Comparison of ENCODE assay signal across 13 cellular contexts in genomic region chr20:49368596-49368995, GRCh38.
DNase-seq lines count a peak whose midpoint lies in the region; ATAC-seq and TF ChIP-seq lines count a peak whose summit lies in the region.
"Had no signal": no experiment of that assay in that cellular context is flagged by ENCODE, and none has a peak within 500 bp of the region (broad histone marks: within the 10 kb centered on the region; RNA-seq: fewer than 3 reads in every experiment).

No MANE protein-coding gene starts in this region.

- no peak overlapping the region for H3K23ac ChIP-seq in neuronal stem cell (ENCODE audit: low read depth, low read length, poor library complexity)

- H3K4ac ChIP-seq in neuronal stem cell (ENCODE audit: low read length): no peak overlapping the region

- ATAC-seq in GM18502 (IDR thresholded peaks at IDR 0.05; ENCODE audit: poor library complexity, unreplicated experiment): no peak

- H4K8ac ChIP-seq in neuronal stem cell (ENCODE audit: low read depth, low read length): no peak overlapping the region

- DNase-seq in HAP-1 (ENCODE audit: low spot score in 2 of 2): peak; percentile 75 to 84
- no peak for DNase-seq in esophagus muscularis mucosa (ENCODE audit: extremely low spot score)
- no peak for DNase-seq in neuronal stem cell (ENCODE audit: low spot score)
- no peak for DNase-seq in AML-193 (lab: John Stamatoyannopoulos, UW)
- no peak for DNase-seq in COLO668 (lab: John Stamatoyannopoulos, UW; ENCODE audit: unreplicated experiment)
- DNase-seq: BE2C; C1 segment of cervical spinal cord; Caco-2; CD4-positive, CD25-positive, alpha-beta regulatory T cell; CD8-positive, alpha-beta memory T cell; GDM1; H9 had no signal

- TF ChIP-seq POLR2A in esophagus muscularis mucosa (IDR thresholded peaks at IDR 0.05; ENCODE audit: low read depth): no peak

- no peak overlapping the region for H4K91ac ChIP-seq in neuronal stem cell (ENCODE audit: low read depth, low read length, poor library complexity)

- in situ Hi-C loops in HAP-1 (cut with MboI; ENCODE audit: low sequenced_read_pairs): no loop called here

- H3K79me1 ChIP-seq in neuronal stem cell (ENCODE audit: low read depth, low read length): no peaks in the 10 kb centered on the region

- WGBS in esophagus muscularis mucosa: 58% methylated on average over 5 of the region's 5 CpGs
- WGBS in neuronal stem cell (ENCODE audit: extremely low coverage in 2 of 2, insufficient read length in 2 of 2, insufficient replicate concordance in 1 of 2), 2 donors: no CpG with 5 or more reads among the region's 5 CpGs

- no peak overlapping the region for H2BK5ac ChIP-seq in neuronal stem cell (ENCODE audit: low read length)

- H2BK120ac ChIP-seq in neuronal stem cell (ENCODE audit: low read depth, low read length): no peak overlapping the region

- H3K36me3 ChIP-seq in HAP-1 (replicated peaks): no peaks in the 10 kb centered on the region
- H3K36me3 ChIP-seq in esophagus muscularis mucosa: peaks cover 0 to 17% (median 8%) of the 10 kb centered on the region in 4 donors
- H3K36me3 ChIP-seq in neuronal stem cell (replicated peaks in 1 of 2; ENCODE audit: control insufficient read depth in 2 of 2, insufficient read depth in 2 of 2, low read length in 2 of 2): no peaks in the 10 kb centered on the region
- H3K36me3 ChIP-seq: BE2C had no signal

- TF ChIP-seq CTCF in esophagus muscularis mucosa (IDR thresholded peaks at IDR 0.05): no peak

- no peak overlapping the region for H2AK5ac ChIP-seq in neuronal stem cell (ENCODE audit: low read depth, low read length)

- H3K27me3 ChIP-seq in HAP-1 (ENCODE audit: low read depth) (no peaks in the 10 kb centered on the region), esophagus muscularis mucosa (no peaks in the 10 kb centered on the region), neuronal stem cell (ENCODE audit: control insufficient read depth in 3 of 3, insufficient read depth in 3 of 3, low read depth in 1 of 3, low read length in 3 of 3) (peaks cover 0 to 8% (median 0%) of the 10 kb centered on the region in 3 experiments)
- H3K27me3 ChIP-seq: BE2C had no signal

- H2BK12ac ChIP-seq in neuronal stem cell (ENCODE audit: low read length): no peak overlapping the region

- peak overlapping the region; percentile 7 to 48 (median 31) for H3K27ac ChIP-seq in esophagus muscularis mucosa (replicated peaks in 1 of 4)
- peak overlapping the region; percentile 47 for H3K27ac ChIP-seq in neuronal stem cell (replicated peaks; ENCODE audit: low read length)

- no peaks in the 10 kb centered on the region for H3K9me3 ChIP-seq in HAP-1
- no peaks in the 10 kb centered on the region for H3K9me3 ChIP-seq in esophagus muscularis mucosa
- no peaks in the 10 kb centered on the region for H3K9me3 ChIP-seq in neuronal stem cell (replicated peaks in 1 of 2; ENCODE audit: control insufficient read depth in 2 of 2, insufficient read depth in 1 of 2, low read depth in 1 of 2, low read length in 2 of 2)
- H3K9me3 ChIP-seq: BE2C, Caco-2 had no signal

- intact Hi-C loops in esophagus muscularis mucosa (cut with DNase I): no loop called here

- H2AFZ ChIP-seq in neuronal stem cell (ENCODE audit: low read length): no peak overlapping the region

- H3K4me1 ChIP-seq in HAP-1 (peaks cover 14% of the 10 kb centered on the region), esophagus muscularis mucosa (peaks cover 0 to 34% (median 16%) of the 10 kb centered on the region in 4 donors), neuronal stem cell (ENCODE audit: control insufficient read depth in 2 of 2, insufficient read depth in 1 of 2, low read depth in 1 of 2, low read length in 2 of 2) (peaks cover 0 to 9% of the 10 kb centered on the region in 2 donors)
- H3K4me1 ChIP-seq: Caco-2 had no signal

- H3K14ac ChIP-seq in neuronal stem cell (ENCODE audit: low read length): no peak overlapping the region

- no peak overlapping the region for H3K4me2 ChIP-seq in neuronal stem cell (ENCODE audit: insufficient read depth, low read length, poor library complexity, severe bottlenecking)

- H2BK15ac ChIP-seq in neuronal stem cell (ENCODE audit: low read length): no peak overlapping the region

- H3K18ac ChIP-seq in neuronal stem cell (ENCODE audit: low read length): no peak overlapping the region

- TF ChIP-seq EP300 in esophagus muscularis mucosa (IDR thresholded peaks at IDR 0.05): no peak

- H3K9ac ChIP-seq in neuronal stem cell (ENCODE audit: low read depth, low read length, poor library complexity): no peak overlapping the region

- H3K4me3 ChIP-seq in HAP-1: no peak overlapping the region
- no peak overlapping the region for H3K4me3 ChIP-seq in esophagus muscularis mucosa
- H3K4me3 ChIP-seq in neuronal stem cell (ENCODE audit: low read length in 2 of 2): no peak overlapping the region

Comparison
In these comparisons a context has a peak if more than half of its experiments do, and no peak if none do; other contexts are left out.
1. DNase-seq: peak in HAP-1 (2 of 2); none in esophagus muscularis mucosa (single experiment), neuronal stem cell (single experiment), AML-193 (0 of 2) and COLO668 (single experiment).